In the genomic region with DNA sequence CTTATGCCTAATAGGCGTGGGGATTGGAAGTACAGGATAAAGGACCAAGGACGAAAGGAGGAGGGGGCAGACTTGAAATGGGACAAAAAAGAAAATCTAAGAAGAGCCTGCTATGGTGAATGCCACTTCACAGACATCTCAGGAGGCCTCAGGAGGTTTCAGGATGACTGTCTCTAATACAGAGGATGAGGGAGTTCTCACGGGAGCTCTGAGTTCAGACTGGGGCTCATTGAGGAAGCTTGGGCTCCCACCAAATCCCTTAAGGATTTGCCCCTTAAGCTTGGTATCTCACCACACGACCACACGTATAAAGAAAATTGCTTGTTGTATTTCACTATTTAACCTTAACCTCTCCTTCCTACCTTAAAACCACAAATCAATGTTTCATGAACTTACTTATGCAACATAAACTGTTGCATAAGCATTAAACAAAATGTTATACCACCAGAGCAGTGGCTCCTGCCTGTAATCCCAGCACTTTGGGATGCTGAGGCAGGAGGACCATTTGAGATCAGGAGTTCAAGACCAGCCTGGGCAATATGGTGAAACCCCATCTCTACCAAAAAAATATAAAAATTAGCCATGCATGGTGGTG, we compare ENCODE assay signal across 15 cellular contexts.
DNase-seq lines count a peak whose midpoint lies in the region; ATAC-seq lines count a peak whose summit lies in the region.
"Had no signal": no experiment of that assay in that cellular context is flagged by ENCODE, and none has a peak within 500 bp of the region (broad histone marks: within the 10 kb centered on the region; RNA-seq: fewer than 3 reads in every experiment).

No MANE protein-coding gene starts in this region.

- ATAC-seq in GM18498 (IDR thresholded peaks at IDR 0.05; ENCODE audit: unreplicated experiment): peak; percentile 84
- peak; percentile 85 for ATAC-seq in GM19035 (IDR thresholded peaks at IDR 0.05; ENCODE audit: unreplicated experiment)
- ATAC-seq in HG02642 (IDR thresholded peaks at IDR 0.05; ENCODE audit: poor library complexity, unreplicated experiment): peak; percentile 87
- peak; percentile 93 for ATAC-seq in HG03457 (IDR thresholded peaks at IDR 0.05; ENCODE audit: unreplicated experiment)

- DNase-seq in activated gamma-delta T cell (lab: John Stamatoyannopoulos, UW) (no peak), nucleus accumbens (lab: John Stamatoyannopoulos, UW) (no peak), NK-92 (lab: John Stamatoyannopoulos, UW; ENCODE audit: unreplicated experiment) (no peak), HuH-7 (ENCODE audit: low spot score) (no peak)
- DNase-seq: activated CD4-positive, alpha-beta T cell treated with anti-CD3 and anti-CD28 coated beads, Interleukin-2, amount 10 ng/mL, durations not matched to agents 24 days and 14 days; anterior cingulate cortex; CD4-positive, alpha-beta T cell; NCI-H2171; SK-N-SH; spleen; stimulated activated naive CD4-positive, alpha-beta T cell treated with Interleukin-2 at 50 U/mL for 16 hours had no signal
